In genomic region chr20:48637461-48637860, GRCh38 we compare ENCODE assay signal across 1 cellular context.
TF ChIP-seq lines count a peak whose summit lies in the region.

No MANE protein-coding gene starts in this region.

TF ChIP-seq in H1, 55 proteins besides CTCF, POLR2A, EP300 and RAD21:
- TF ChIP-seq POLR2AphosphoS5 (IDR thresholded peaks at IDR 0.05; ENCODE audit: low read depth, low read length) (no peak), NANOG (IDR thresholded peaks at IDR 0.05; ENCODE audit: insufficient read depth, low read depth, low read length, poor library complexity, severe bottlenecking) (no peak), CEBPB (IDR thresholded peaks at IDR 0.05; ENCODE audit: low read depth, low read length) (no peak), TBP (IDR thresholded peaks at IDR 0.05; ENCODE audit: low read depth, low read length) (no peak), ATF2 (IDR thresholded peaks at IDR 0.05; ENCODE audit: low read length) (no peak), TCF12 (IDR thresholded peaks at IDR 0.05; ENCODE audit: low read depth, low read length) (no peak), MAX (IDR thresholded peaks at IDR 0.05) (no peak), KDM4A (IDR thresholded peaks at IDR 0.05; ENCODE audit: low read depth, low read length, severe bottlenecking) (no peak), RNF2 (IDR thresholded peaks at IDR 0.05; ENCODE audit: borderline replicate concordance, low read depth, low read length, missing control alignments, poor library complexity, severe bottlenecking) (no peak), SIRT6 (IDR thresholded peaks at IDR 0.05; ENCODE audit: low read length) (no peak)
